Comparison of ENCODE assay signal across 7 cellular contexts in genomic region chr11:64245797-64246623, GRCh38. TPM values are rescaled to one million over a fixed set of nuclear protein-coding genes. Genes with fewer than 3 reads are reported as not detected.
DNase-seq lines count a peak whose midpoint lies in the region; ATAC-seq and TF ChIP-seq lines count a peak whose summit lies in the region.

No MANE protein-coding gene starts in this region.

- H3K36me3 ChIP-seq in esophagus (ENCODE audit: control insufficient read depth in 2 of 2, insufficient read depth in 2 of 2, low read length in 1 of 2) (peaks cover 0 to 13% of the 10 kb centered on the region in 2 donors), suprapubic skin (peaks cover 12% of the 10 kb centered on the region)

- no peaks in the 10 kb centered on the region for H3K9me3 Mint-ChIP-seq in natural killer cell

- H3K27ac ChIP-seq in esophagus (ENCODE audit: low read depth in 2 of 2, low read length in 1 of 2) = peak overlapping the region; percentile 93 to 97
- peak overlapping the region; percentile 91 for H3K27ac ChIP-seq in suprapubic skin

- peak overlapping the region; percentile 81 for H3K4me3 Mint-ChIP-seq in natural killer cell

- H3K4me1 ChIP-seq in esophagus (ENCODE audit: control insufficient read depth in 2 of 2, insufficient read depth in 2 of 2, low read length in 1 of 2) (peaks cover 10 to 16% of the 10 kb centered on the region in 2 donors), suprapubic skin (peaks cover 59% of the 10 kb centered on the region)

- H3K4me3 ChIP-seq in esophagus (ENCODE audit: low read depth in 1 of 2, low read length in 2 of 2) = peak overlapping the region; percentile 69 to 78
- H3K4me3 ChIP-seq in suprapubic skin = peak overlapping the region; percentile 75

- H3K4me1 Mint-ChIP-seq in natural killer cell = peaks cover 14 to 52% of the 10 kb centered on the region in 2 donors

- 1% methylated on average over 38 to 47 of the region's 47 CpGs for WGBS in esophagus, 2 donors
- WGBS in suprapubic skin = 1% methylated on average over 21 of the region's 47 CpGs

- no peaks in the 10 kb centered on the region for H3K36me3 Mint-ChIP-seq in natural killer cell

- no peaks in the 10 kb centered on the region for H3K27me3 Mint-ChIP-seq in natural killer cell (ENCODE audit: low read depth in 2 of 2)

- H3K27me3 ChIP-seq in esophagus (ENCODE audit: control insufficient read depth in 1 of 2, insufficient read depth in 2 of 2, low read length in 2 of 2) (no peaks in the 10 kb centered on the region), suprapubic skin (no peaks in the 10 kb centered on the region)

- peak; percentile 82 for DNase-seq in H4 (ENCODE audit: low spot score)
- peak; percentile 86 for DNase-seq in NCI-H69 (lab: John Stamatoyannopoulos, UW)
- peak; percentile 74 for DNase-seq in activated T-cell treated with anti-CD3 and anti-CD28 coated beads for 24 hours (ENCODE audit: low read depth)
- peak; percentile 62 for DNase-seq in natural killer cell
- DNase-seq in suprapubic skin (ENCODE audit: low spot score in 2 of 2) = peak in 1 of 2 donors; percentile 94

- no peak for TF ChIP-seq CTCF in natural killer cell (IDR thresholded peaks at IDR 0.05)
- TF ChIP-seq CTCF in suprapubic skin (IDR thresholded peaks at IDR 0.05) = no peak

- no peak for TF ChIP-seq POLR2A in suprapubic skin (IDR thresholded peaks at IDR 0.05)

- ATAC-seq in natural killer cell (peak in 1 of 3 donors; percentile 8), HG02885 (IDR thresholded peaks at IDR 0.05; ENCODE audit: poor library complexity, unreplicated experiment) (no peak)

- H3K9me3 ChIP-seq in esophagus (ENCODE audit: control insufficient read depth in 2 of 2, insufficient read depth in 1 of 2, low read depth in 1 of 2, low read length in 1 of 2) (no peaks in the 10 kb centered on the region), suprapubic skin (no peaks in the 10 kb centered on the region)

- intact Hi-C loops in natural killer cell (cut with micrococcal nuclease) = no loop called here

- TF ChIP-seq EP300 in suprapubic skin (IDR thresholded peaks at IDR 0.05) = no peak

- peak overlapping the region; percentile 69 to 81 for H3K27ac Mint-ChIP-seq in natural killer cell

RNA-seq across cellular contexts. Expression of gene PPP1R14B, which starts 0.7 kb away (rescaled TPM):
- 242 and 321 TPM in 2 replicates for total RNA-seq in H4 (2014; rRNA removed; shearing (Covaris generic))
- polyA plus RNA-seq in esophagus = 100 to 1,000 TPM; 211 to 349 TPM
- total RNA-seq in natural killer cell = 10 to 100 TPM; 16.9 to 21.3 (median 21.0) TPM
- 100 to 1,000 TPM; 127 to 220 (median 158) TPM for total RNA-seq in suprapubic skin

RNA-seq across cellular contexts. Expression of gene FKBP2, which starts 5.1 kb away (rescaled TPM):
- 65.7 and 97.7 TPM in 2 replicates for total RNA-seq in H4 (2014; rRNA removed; shearing (Covaris generic))
- polyA plus RNA-seq in esophagus = 100 to 1,000 TPM; 119 to 202 TPM
- total RNA-seq in natural killer cell (10 to 100 TPM; 26.4 to 39.3 (median 30.3) TPM), suprapubic skin (10 to 100 TPM; 43.9 to 64.7 (median 53.4) TPM)

RNA-seq across cellular contexts. Expression of gene PLCB3, which starts 5.3 kb away (rescaled TPM):
- total RNA-seq in H4 (2014; rRNA removed; shearing (Covaris generic)) = 10.8 and 12.6 TPM in 2 replicates
- polyA plus RNA-seq in esophagus = 10 to 100 TPM; 24.6 to 37.4 TPM
- 1 to 10 TPM; 5.4 to 7.6 (median 5.5) TPM for total RNA-seq in natural killer cell
- 10 to 100 TPM; 33.3 to 46.9 (median 36.3) TPM for total RNA-seq in suprapubic skin

RNA-seq across cellular contexts. Expression of gene VEGFB, which starts 11.6 kb away (rescaled TPM):
- total RNA-seq in H4 (2014; rRNA removed; shearing (Covaris generic)) = 28.8 and 51.6 TPM in 2 replicates
- 10 to 100 TPM; 34.6 to 48.1 TPM for polyA plus RNA-seq in esophagus
- 10 to 100 TPM; 30.7 to 38.7 (median 37.3) TPM for total RNA-seq in natural killer cell
- 10 to 100 TPM; 56.1 to 75.0 (median 65.5) TPM for total RNA-seq in suprapubic skin

RNA-seq across cellular contexts. Expression of gene DNAJC4, which starts 15.7 kb away (rescaled TPM):
- total RNA-seq in H4 (2014; rRNA removed; shearing (Covaris generic)) = 2.5 and 4.5 TPM in 2 replicates
- polyA plus RNA-seq in esophagus = 10 to 100 TPM; 31.2 to 53.7 TPM
- total RNA-seq in natural killer cell (10 to 100 TPM; 45.0 to 47.0 (median 46.6) TPM), suprapubic skin (10 to 100 TPM; 26.9 to 55.1 (median 37.3) TPM)

Comparison
In these comparisons a context has a peak if more than half of its experiments do, and no peak if none do; other contexts are left out.
1. RNA of gene PPP1R14B, which starts 0.7 kb away (total RNA-seq): 242 to 321 TPM in H4 and 127 to 220 TPM in suprapubic skin; 16.9 to 21.3 TPM in natural killer cell; every median in the first group is over 4 times any median in the second.